In the genomic region with DNA sequence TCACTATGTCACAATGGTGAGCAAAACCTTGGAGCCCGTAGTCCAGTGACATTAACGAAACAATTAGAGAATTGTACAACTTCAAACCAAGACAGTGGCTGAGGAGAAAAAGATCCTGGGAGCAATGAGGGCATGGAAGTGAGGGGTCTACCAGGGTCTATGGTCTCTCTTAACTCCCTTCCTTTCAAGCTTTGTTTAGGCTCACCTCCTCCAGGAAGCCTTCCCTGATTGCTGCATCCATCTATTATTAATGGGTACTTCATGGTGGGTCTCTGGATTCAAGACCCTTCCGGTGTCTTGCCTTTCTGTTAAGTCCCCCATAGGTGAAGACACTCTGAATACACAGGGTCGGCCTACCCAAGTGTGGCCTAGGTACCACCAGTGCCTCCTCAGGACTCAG, we compare ENCODE assay signal across 26 cellular contexts. TPM values are rescaled to one million over a fixed set of nuclear protein-coding genes. Genes with fewer than 3 reads are reported as not detected.
"Had no signal": no experiment of that assay in that cellular context is flagged by ENCODE, and none has a peak within 500 bp of the region (broad histone marks: within the 10 kb centered on the region; RNA-seq: fewer than 3 reads in every experiment).

No MANE protein-coding gene starts in this region.

- H3K9me3 Mint-ChIP-seq: type B pancreatic cell had no signal

- H3K79me2 ChIP-seq: hepatocyte had no signal

- H3K27ac ChIP-seq: coronary artery, hepatocyte, left ventricle myocardium inferior, lower lobe of right lung, sigmoid colon, stomach had no signal

- FAIRE-seq: kidney, urothelium cell line had no signal

- H3K27ac Mint-ChIP-seq: memory B cell, type B pancreatic cell had no signal

- H3K36me3 ChIP-seq: left ventricle myocardium inferior, lower lobe of right lung, sigmoid colon, stomach had no signal

- H3K27me3 ChIP-seq: hepatocyte, sigmoid colon had no signal

- H3K9me3 ChIP-seq: lower lobe of right lung had no signal

- H2AFZ ChIP-seq: hepatocyte had no signal

- H3K4me3 Mint-ChIP-seq: memory B cell; stimulated activated naive B cell treated with anti-CD40 and anti-IgM and Interleukin-4, amounts not matched to agents 10 μg/mL and 1 μg/mL and 100 μg/mL, for 72 hours; type B pancreatic cell had no signal

- H3K36me3 Mint-ChIP-seq: memory B cell, type B pancreatic cell had no signal

- DNase-seq: effector CD8-positive, alpha-beta T cell; foreskin melanocyte; head of caudate nucleus; kidney; left cardiac atrium; left ventricle myocardium inferior; lower lobe of right lung; naive B cell; posterior cingulate gyrus; sigmoid colon; stimulated activated CD4-positive, alpha-beta T cell treated with anti-CD3 and anti-CD28 coated beads, Interleukin-2, amount 100 ng/mL, for 24 hours; stimulated activated CD4-positive, alpha-beta T cell treated with anti-CD3 and anti-CD28 coated beads, Interleukin-4, amount 100 ng/mL, for 4 hours; stimulated activated naive B cell treated with anti-CD40 and anti-IgM and Interleukin-4, amounts not matched to agents 10 μg/mL and 1 μg/mL and 100 μg/mL, for 72 hours; stomach; substantia nigra had no signal

- ATAC-seq: left cardiac atrium; lower lobe of right lung; stimulated activated naive B cell treated with anti-CD40 and anti-IgM and Interleukin-4, amounts not matched to agents 10 μg/mL and 1 μg/mL and 100 μg/mL, for 72 hours had no signal

- H3K4me3 ChIP-seq: coronary artery, hepatocyte, left ventricle myocardium inferior, lower lobe of right lung, sigmoid colon, skin epidermis, stomach had no signal

- H3K4me2 ChIP-seq: hepatocyte had no signal

RNA-seq across cellular contexts. Expression of gene MLN, which starts 38.1 kb away (rescaled TPM):
- total RNA-seq: dermis microvascular lymphatic vessel endothelial cell, kidney, left cardiac atrium, left ventricle myocardium inferior, lower lobe of right lung, osteocyte, pulmonary artery endothelial cell, sigmoid colon, stomach had no signal
- polyA plus RNA-seq: esophagus, neural cell, stomach had no signal
